9 cellular contexts compared by ENCODE assay signal in the genomic region with DNA sequence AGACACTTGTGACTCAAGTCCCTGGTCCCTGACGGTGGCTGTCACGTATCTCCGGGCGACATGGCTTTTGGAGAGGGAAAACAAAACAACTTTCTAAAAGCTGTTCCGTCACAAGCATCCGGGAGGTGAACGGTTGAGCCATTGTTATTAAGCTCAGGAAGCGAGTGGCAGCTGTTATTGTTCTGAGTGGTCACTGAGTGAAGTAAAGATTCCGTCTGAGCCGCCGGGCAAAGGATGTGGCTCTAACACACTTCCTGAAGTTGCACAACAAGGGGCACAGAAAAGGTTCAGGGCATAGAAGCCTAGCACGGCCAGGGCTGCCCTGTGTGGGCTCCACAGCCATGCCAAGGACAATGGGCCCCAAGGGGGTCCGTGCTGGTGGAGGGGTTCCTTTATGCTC. TPM values are rescaled to one million over a fixed set of nuclear protein-coding genes. Genes with fewer than 3 reads are reported as not detected.
DNase-seq lines count a peak whose midpoint lies in the region; ATAC-seq and TF ChIP-seq lines count a peak whose summit lies in the region.
"Had no signal": no experiment of that assay in that cellular context is flagged by ENCODE, and none has a peak within 500 bp of the region (broad histone marks: within the 10 kb centered on the region; RNA-seq: fewer than 3 reads in every experiment).

No MANE protein-coding gene starts in this region.

- peak overlapping the region; percentile 85 to 98 (median 92) for H3K4me2 ChIP-seq in BLaER1 treated with 17β-estradiol and CSF1 and Interleukin-3, amounts not matched to agents 10 nM and 100 nM

- H3K4me1 ChIP-seq in BLaER1 treated with 17β-estradiol and CSF1 and Interleukin-3, amounts not matched to agents 10 nM and 100 nM = peaks cover 65 to 100% (median 97%) of the 10 kb centered on the region in 10 experiments
- peaks cover 0 to 13% of the 10 kb centered on the region in 2 donors for H3K4me1 ChIP-seq in lung (ENCODE audit: control insufficient read depth in 2 of 2, insufficient read depth in 2 of 2, low read length in 2 of 2)

- H3K36me3 ChIP-seq in BLaER1 treated with 17β-estradiol and CSF1 and Interleukin-3, amounts not matched to agents 10 nM and 100 nM = peaks cover 38 to 94% (median 63%) of the 10 kb centered on the region in 11 experiments
- H3K36me3 ChIP-seq in lung (ENCODE audit: control insufficient read depth in 2 of 2, insufficient read depth in 2 of 2, low read length in 2 of 2) = no peaks in the 10 kb centered on the region

- peaks cover 23 to 58% of the 10 kb centered on the region in 2 donors for H3K36me3 Mint-ChIP-seq in activated naive CD4-positive, alpha-beta T cell treated with anti-CD3 and anti-CD28 coated beads, Interleukin-2, amount 50 U/mL, for 72 hours

- H3K9me3 ChIP-seq in BLaER1 treated with 17β-estradiol and CSF1 and Interleukin-3, amounts not matched to agents 10 nM and 100 nM (replicated peaks in 1 of 11) = no peaks in the 10 kb centered on the region
- H3K9me3 ChIP-seq in lung (ENCODE audit: control insufficient read depth in 2 of 2, insufficient read depth in 1 of 2, low read length in 1 of 2) = no peaks in the 10 kb centered on the region

- peak; percentile 46 to 65 for DNase-seq in activated naive CD4-positive, alpha-beta T cell treated with anti-CD3 and anti-CD28 coated beads, Interleukin-2, amount 50 U/mL, for 72 hours (ENCODE audit: low spot score in 2 of 2)
- DNase-seq in lung (ENCODE audit: low spot score) (peak; percentile 52), EL (no peak), HPDE6-E6E7 (ENCODE audit: extremely low spot score) (no peak), GM13976 (ENCODE audit: low spot score) (no peak), NCI-H1930 (lab: John Stamatoyannopoulos, UW) (no peak)

- peak overlapping the region in 9 of 10 experiments; percentile 19 to 63 (median 44); a peak in 16 of 20 replicates for H3K4me3 ChIP-seq in BLaER1 treated with 17β-estradiol and CSF1 and Interleukin-3, amounts not matched to agents 10 nM and 100 nM
- no peak overlapping the region for H3K4me3 ChIP-seq in lung

- peak overlapping the region; percentile 96 to 97 for H3K27ac Mint-ChIP-seq in activated naive CD4-positive, alpha-beta T cell treated with anti-CD3 and anti-CD28 coated beads, Interleukin-2, amount 50 U/mL, for 72 hours

- peaks cover 0 to 9% (median 0%) of the 10 kb centered on the region in 11 experiments; a peak in 4 of 22 replicates for H4K20me1 ChIP-seq in BLaER1 treated with 17β-estradiol and CSF1 and Interleukin-3, amounts not matched to agents 10 nM and 100 nM

- H3K27me3 ChIP-seq in BLaER1 treated with 17β-estradiol and CSF1 and Interleukin-3, amounts not matched to agents 10 nM and 100 nM = no peaks in the 10 kb centered on the region
- no peaks in the 10 kb centered on the region for H3K27me3 ChIP-seq in lung (ENCODE audit: control insufficient read depth, insufficient read depth)

- WGBS in lung, 2 donors = 9 to 35% methylated on average over 13 of the region's 13 CpGs

- peak overlapping the region; percentile 79 to 88 (median 84) for H3K9ac ChIP-seq in BLaER1 treated with 17β-estradiol and CSF1 and Interleukin-3, amounts not matched to agents 10 nM and 100 nM

- no peak for TF ChIP-seq CTCF in lung (IDR thresholded peaks at IDR 0.05; ENCODE audit: control extremely low read depth, extremely low read depth)
- TF ChIP-seq CTCF in GM13976 (IDR thresholded peaks at IDR 0.05; ENCODE audit: borderline replicate concordance, control extremely low read depth, extremely low read depth, insufficient read depth, missing control alignments) = no peak

- peak; percentile 25 for ATAC-seq in HG03354 (IDR thresholded peaks at IDR 0.05; ENCODE audit: poor library complexity, severe bottlenecking, unreplicated experiment)
- ATAC-seq in activated naive CD4-positive, alpha-beta T cell treated with anti-CD3 and anti-CD28 coated beads, Interleukin-2, amount 50 U/mL, for 72 hours = peak; percentile 21 to 43
- ATAC-seq in lung (ENCODE audit: insufficient read depth, low FRiP score) = peak; percentile 50

- in situ Hi-C loops in GM13976 (cut with MboI; ENCODE audit: low sequenced_read_pairs, unreplicated experiment) = no loop called here

- peak overlapping the region; percentile 88 to 98 (median 95) for H3K27ac ChIP-seq in BLaER1 treated with 17β-estradiol and CSF1 and Interleukin-3, amounts not matched to agents 10 nM and 100 nM
- H3K27ac ChIP-seq in lung (ENCODE audit: low read depth in 1 of 2, low read length in 1 of 2) = peak overlapping the region; percentile 68 to 72

- H3K9me3 Mint-ChIP-seq in activated naive CD4-positive, alpha-beta T cell treated with anti-CD3 and anti-CD28 coated beads, Interleukin-2, amount 50 U/mL, for 72 hours = no peaks in the 10 kb centered on the region

RNA-seq across cellular contexts. Expression of a gene that starts 24.3 kb away (rescaled TPM):
- 10 to 100 TPM; 70.7 to 71.1 TPM for total RNA-seq in activated naive CD4-positive, alpha-beta T cell treated with anti-CD3 and anti-CD28 coated beads, Interleukin-2, amount 50 U/mL, for 72 hours
- total RNA-seq in lung = 10 to 100 TPM; 24.9 to 26.1 TPM
- 10 to 100 TPM in 1 of 2 donors, 1 to 10 TPM in 1; 7.6 to 25.8 TPM for polyA plus RNA-seq in lung

RNA-seq across cellular contexts. Expression of a gene that starts 52.0 kb away (rescaled TPM):
- total RNA-seq in activated naive CD4-positive, alpha-beta T cell treated with anti-CD3 and anti-CD28 coated beads, Interleukin-2, amount 50 U/mL, for 72 hours = not detected
- total RNA-seq in lung = not detected
- polyA plus RNA-seq in lung = not detected
- polyA plus RNA-seq: keratinocyte had no signal

Comparison
In these comparisons a context has a peak if more than half of its experiments do, and no peak if none do; other contexts are left out.
1. DNase-seq: peak in activated naive CD4-positive, alpha-beta T cell treated with anti-CD3 and anti-CD28 coated beads, Interleukin-2, amount 50 U/mL, for 72 hours (2 of 2) and lung (single experiment); none in EL (single experiment), HPDE6-E6E7 (single experiment), GM13976 (single experiment) and NCI-H1930 (0 of 2).
2. Peak in every context shown above with its lines, with median percentiles within 50 percentile points of each other: ATAC-seq.